9 cellular contexts compared by ENCODE assay signal in the genomic region with DNA sequence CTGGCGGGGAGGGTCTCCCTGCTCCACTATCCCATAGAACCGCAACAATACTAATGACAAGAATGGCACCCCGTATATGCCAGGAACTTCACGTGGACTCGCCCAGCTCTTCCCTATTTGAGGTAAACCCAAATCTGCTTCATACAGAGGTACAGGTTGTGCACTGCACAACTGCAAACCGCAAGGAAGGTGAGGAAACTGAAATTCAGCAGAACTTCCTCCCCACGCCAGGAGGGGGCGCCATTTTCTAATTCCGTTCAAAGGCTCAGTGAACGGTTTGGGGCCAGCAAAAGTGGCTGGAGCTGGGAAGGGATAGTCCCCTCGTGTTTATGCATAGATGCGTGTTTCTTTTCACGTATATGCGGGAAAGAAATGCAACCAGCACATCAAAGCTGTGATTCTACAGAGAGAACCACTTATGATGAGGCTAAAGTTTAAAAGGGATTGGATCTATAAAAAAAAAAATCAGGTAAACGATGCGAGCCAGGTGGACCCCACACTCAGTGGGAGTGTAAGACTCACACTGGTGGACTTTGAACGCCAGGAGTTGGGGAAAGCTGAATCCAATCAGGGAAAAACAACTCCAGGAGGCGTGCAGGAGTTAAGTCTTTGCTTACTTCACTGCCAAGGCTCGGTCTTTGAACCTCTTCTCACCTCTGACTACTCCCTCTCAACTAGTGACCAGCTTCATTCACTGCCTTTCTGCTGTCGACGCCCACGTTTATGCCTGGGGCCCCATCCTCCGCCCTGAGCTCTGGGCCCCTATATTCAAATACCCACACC. TPM values are rescaled to one million over a fixed set of nuclear protein-coding genes. Genes with fewer than 3 reads are reported as not detected.
DNase-seq lines count a peak whose midpoint lies in the region; ATAC-seq and TF ChIP-seq lines count a peak whose summit lies in the region.
"Had no signal": no experiment of that assay in that cellular context is flagged by ENCODE, and none has a peak within 500 bp of the region (broad histone marks: within the 10 kb centered on the region; RNA-seq: fewer than 3 reads in every experiment).

No MANE protein-coding gene starts in this region.

- POLR2A ChIA-PET in AG04449 (lab: Yijun Ruan, JAX), result interaction anchor here (1.6 kb wide), 1 partner anchor 114 kb away, joined by 5 read pairs; no protein-coding TSS in a partner anchor

- H3K4me3 Mint-ChIP-seq in type B pancreatic cell, result no peak overlapping the region

- H3K36me3 Mint-ChIP-seq in type B pancreatic cell, result no peaks in the 10 kb centered on the region

- CTCF ChIA-PET in AG04449 (lab: Yijun Ruan, JAX), result interaction anchor here (0.5 to 3.1 kb wide), 39 partner anchors 9 to 427 kb away, joined by 3 to 58 read pairs (median 5); a partner anchor contains a TSS

- TF ChIP-seq CTCF in AG04449 (IDR thresholded peaks at IDR 0.05; ENCODE audit: insufficient read depth, low read length, missing control alignments) (peak; percentile 83), GM12875 (IDR thresholded peaks at IDR 0.05; ENCODE audit: borderline replicate concordance, insufficient read depth, low read depth, low read length) (peak; percentile 66; the same call in 1 of the 2 replicates), astrocyte of the spinal cord (IDR thresholded peaks at IDR 0.05; ENCODE audit: low read depth, low read length) (peak; percentile 70), type B pancreatic cell (conservative IDR thresholded peaks at IDR 0.05) (peak; percentile 88)

- in situ Hi-C loops in astrocyte of the spinal cord (cut with HindIII; ENCODE audit: low sequenced_read_pairs), result no loop called here

- no peak overlapping the region for H3K27ac Mint-ChIP-seq in type B pancreatic cell

- H3K9me3 Mint-ChIP-seq in type B pancreatic cell, result no peaks in the 10 kb centered on the region

- H3K4me3 ChIP-seq in AG04449 (ENCODE audit: low read depth, low read length), result no peak overlapping the region
- no peak overlapping the region for H3K4me3 ChIP-seq in GM12875 (ENCODE audit: low read depth, low read length)
- H3K4me3 ChIP-seq in astrocyte of the spinal cord (ENCODE audit: low read depth, low read length), result no peak overlapping the region

- no peak for ATAC-seq in esophagus mucosa

- H3K27me3 Mint-ChIP-seq in type B pancreatic cell, result peaks cover 68% of the 10 kb centered on the region

- peaks cover 7% of the 10 kb centered on the region for H3K4me1 Mint-ChIP-seq in type B pancreatic cell (ENCODE audit: unreplicated experiment)

- intact Hi-C loops in posterior vena cava (cut with DNase I), result no loop called here

- DNase-seq in AG04449 (ENCODE audit: low read depth, low spot score) (no peak), RPMI7951 (ENCODE audit: low read depth) (peak; percentile 18), astrocyte of the spinal cord (ENCODE audit: low read depth, low spot score) (peak; percentile 6), medulla oblongata (ENCODE audit: extremely low spot score) (peak; percentile 27), type B pancreatic cell (ENCODE audit: extremely low spot score, unreplicated experiment) (no peak), posterior vena cava (ENCODE audit: low spot score) (no peak)

RNA-seq across cellular contexts. Expression of a gene that starts 20.3 kb away (rescaled TPM):
- not detected in 2 replicates for total RNA-seq in RPMI7951 (2014; rRNA removed; shearing (Covaris generic))
- 1.8 and 3.7 TPM in 2 replicates for total RNA-seq in type B pancreatic cell (ENCODE audit: low replicate concordance)
- total RNA-seq in posterior vena cava, result under 1 TPM in 1 of 2 donors, not detected in 1; 0.57 TPM
- not detected for total RNA-seq in esophagus mucosa
- total RNA-seq: dermis microvascular lymphatic vessel endothelial cell had no signal

RNA-seq across cellular contexts. Expression of a gene that starts 29.8 kb away (rescaled TPM):
- total RNA-seq in RPMI7951 (2014; rRNA removed; shearing (Covaris generic)), result not detected in 2 replicates
- total RNA-seq in type B pancreatic cell (ENCODE audit: low replicate concordance) (0.68 TPM in 1 of 2 replicates, not detected in the other), posterior vena cava (under 1 TPM in 1 of 2 donors, not detected in 1; 0.74 TPM), esophagus mucosa (not detected)
- total RNA-seq: dermis microvascular lymphatic vessel endothelial cell had no signal

RNA-seq across cellular contexts. Expression of a gene that starts 50.1 kb away (rescaled TPM):
- 3.9 and 4.9 TPM in 2 replicates for total RNA-seq in RPMI7951 (2014; rRNA removed; shearing (Covaris generic))
- total RNA-seq in type B pancreatic cell (ENCODE audit: low replicate concordance) (0.38 and 7.8 TPM in 2 replicates), posterior vena cava (under 1 TPM; 0.19 to 0.37 TPM), esophagus mucosa (0.04 TPM)

RNA-seq across cellular contexts. Expression of a gene that starts 53.7 kb away (rescaled TPM):
- 149 and 186 TPM in 2 replicates for total RNA-seq in RPMI7951 (2014; rRNA removed; shearing (Covaris generic))
- total RNA-seq in type B pancreatic cell (ENCODE audit: low replicate concordance) (4.2 and 5.9 TPM in 2 replicates), posterior vena cava (10 to 100 TPM in 1 of 2 donors, 1 to 10 TPM in 1; 8.5 to 12.5 TPM), esophagus mucosa (2.7 TPM)

Comparison
In these comparisons a context has a peak if more than half of its experiments do, and no peak if none do; other contexts are left out.
1. DNase-seq: peak in RPMI7951 (single experiment), astrocyte of the spinal cord (single experiment) and medulla oblongata (single experiment); none in AG04449 (single experiment), type B pancreatic cell (single experiment) and posterior vena cava (single experiment).
2. Peak in every context shown above with its lines, with median percentiles within 50 percentile points of each other: CTCF ChIP-seq.